Comparison of ENCODE assay signal across 9 cellular contexts in genomic region chr11:29328961-29329441, GRCh38.
DNase-seq lines count a peak whose midpoint lies in the region; ATAC-seq and TF ChIP-seq lines count a peak whose summit lies in the region.
"Had no signal": no experiment of that assay in that cellular context is flagged by ENCODE, and none has a peak within 500 bp of the region (broad histone marks: within the 10 kb centered on the region; RNA-seq: fewer than 3 reads in every experiment).

No MANE protein-coding gene starts in this region.

- intact Hi-C loops in sigmoid colon (cut with DNase I), result no loop called here
- intact Hi-C loops in CD4-positive, alpha-beta memory T cell (cut with micrococcal nuclease), result no loop called here

- no peaks in the 10 kb centered on the region for H3K4me1 ChIP-seq in sigmoid colon
- H3K4me1 ChIP-seq in CD4-positive, alpha-beta memory T cell (ENCODE audit: insufficient read depth, low read length), result no peaks in the 10 kb centered on the region

- TF ChIP-seq POLR2A in sigmoid colon (IDR thresholded peaks at IDR 0.05), result no peak

- CTCF ChIA-PET in CD4-positive, alpha-beta memory T cell (lab: Charles Lee; ENCODE audit: partially characterized antibody), result no interaction called here

- H3K27me3 Mint-ChIP-seq in CD4-positive, alpha-beta memory T cell, result no peaks in the 10 kb centered on the region
- H3K27me3 Mint-ChIP-seq: memory B cell had no signal

- peak in 2 of 4 experiments; percentile 10 to 28 for TF ChIP-seq CTCF in sigmoid colon (IDR thresholded peaks at IDR 0.05)

- POLR2A ChIA-PET in CD4-positive, alpha-beta memory T cell (lab: Charles Lee; ENCODE audit: partially characterized antibody), result no interaction called here

- H3K4me3 Mint-ChIP-seq in CD4-positive, alpha-beta memory T cell, result no peak overlapping the region
- H3K4me3 Mint-ChIP-seq: memory B cell had no signal

- no peak overlapping the region for H3K27ac ChIP-seq in sigmoid colon
- no peak overlapping the region for H3K27ac ChIP-seq in CD4-positive, alpha-beta memory T cell (ENCODE audit: low read depth, low read length)

- no peaks in the 10 kb centered on the region for H3K27me3 ChIP-seq in sigmoid colon
- H3K27me3 ChIP-seq in CD4-positive, alpha-beta memory T cell (ENCODE audit: insufficient read depth, low read length), result no peaks in the 10 kb centered on the region

- H3K9me3 ChIP-seq in sigmoid colon, result no peaks in the 10 kb centered on the region
- no peaks in the 10 kb centered on the region for H3K9me3 ChIP-seq in CD4-positive, alpha-beta memory T cell (ENCODE audit: control insufficient read depth in 1 of 2, low read length in 2 of 2)

- no peak overlapping the region for H3K27ac Mint-ChIP-seq in CD4-positive, alpha-beta memory T cell
- H3K27ac Mint-ChIP-seq: memory B cell had no signal

- H3K4me1 Mint-ChIP-seq in CD4-positive, alpha-beta memory T cell, result no peaks in the 10 kb centered on the region
- H3K4me1 Mint-ChIP-seq: memory B cell had no signal

- in situ Hi-C loops in SK-MEL-5 (cut with HindIII; ENCODE audit: low pct_unique_long_range_greater_than_20kb, low sequenced_read_pairs), result no loop called here

- H3K9me3 Mint-ChIP-seq in CD4-positive, alpha-beta memory T cell, result peaks cover 0 to 13% (median 3%) of the 10 kb centered on the region in 8 donors

- peak; percentile 55 for ATAC-seq in HG03432 (IDR thresholded peaks at IDR 0.05; ENCODE audit: unreplicated experiment)

- no peak overlapping the region for H3K4me3 ChIP-seq in sigmoid colon
- no peak overlapping the region for H3K4me3 ChIP-seq in CD4-positive, alpha-beta memory T cell (ENCODE audit: low read length in 2 of 2)

- no peaks in the 10 kb centered on the region for H3K36me3 Mint-ChIP-seq in CD4-positive, alpha-beta memory T cell
- H3K36me3 Mint-ChIP-seq: memory B cell had no signal

- WGBS in sigmoid colon, 2 donors, result 41 to 46% methylated on average over 4 of the region's 4 CpGs

- DNase-seq in Daoy (ENCODE audit: low read depth) (peak; percentile 77), SK-MEL-5 (ENCODE audit: low read depth, low spot score) (peak; percentile 80), iPS-NIHi11 (ENCODE audit: low spot score) (peak; percentile 29), T-helper 1 cell (no peak), sigmoid colon (no peak)
- DNase-seq in NK-92 treated with Interleukin-12 subunit alpha and Interleukin-12 subunit beta, amount 100 ng/mL, for 24 hours (lab: John Stamatoyannopoulos, UW), result no peak
- DNase-seq in CD4-positive, alpha-beta memory T cell, result no peak

- no peaks in the 10 kb centered on the region for H3K36me3 ChIP-seq in sigmoid colon
- no peaks in the 10 kb centered on the region for H3K36me3 ChIP-seq in CD4-positive, alpha-beta memory T cell (ENCODE audit: insufficient read depth, low read length)

- no peak for TF ChIP-seq EP300 in sigmoid colon (IDR thresholded peaks at IDR 0.05)

Comparison
In these comparisons a context has a peak if more than half of its experiments do, and no peak if none do; other contexts are left out.
1. DNase-seq: peak in Daoy (single experiment), SK-MEL-5 (single experiment) and iPS-NIHi11 (single experiment); none in T-helper 1 cell (0 of 5), sigmoid colon (single experiment), NK-92 treated with Interleukin-12 subunit alpha and Interleukin-12 subunit beta, amount 100 ng/mL, for 24 hours (single experiment) and CD4-positive, alpha-beta memory T cell (0 of 5).